Comparison of ENCODE assay signal across 8 cellular contexts in the genomic region with DNA sequence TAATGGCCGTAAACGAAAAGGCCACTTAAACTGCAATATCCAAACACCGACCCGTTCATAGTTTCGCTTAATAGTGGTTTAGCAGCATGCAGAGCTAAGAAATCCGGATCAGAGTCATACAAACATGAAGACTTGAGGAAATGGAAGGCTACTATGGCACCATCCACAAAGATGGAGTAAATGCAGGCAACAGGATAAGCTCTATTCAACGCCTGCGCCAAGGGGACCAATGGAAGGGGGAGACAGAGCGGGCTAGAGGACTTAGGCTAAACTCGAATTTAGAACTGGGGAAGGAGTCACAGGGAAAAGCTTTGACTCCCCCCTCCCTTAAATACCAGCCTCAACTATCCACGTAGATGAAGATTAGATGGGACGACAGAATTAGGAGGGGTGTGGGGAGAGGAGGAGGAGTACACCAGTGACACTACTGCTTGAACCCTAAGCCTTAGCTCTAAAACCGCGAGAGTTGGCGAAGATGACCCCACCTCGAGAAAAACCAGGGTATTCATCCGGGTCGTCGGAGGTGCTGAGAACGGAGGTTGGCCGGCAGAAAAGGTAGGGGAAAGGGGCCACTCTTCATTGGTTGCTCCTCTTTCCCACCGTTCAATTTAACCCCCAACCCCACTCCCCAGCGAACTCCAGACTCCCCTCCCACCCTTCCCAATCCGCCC. TPM values are rescaled to one million over a fixed set of nuclear protein-coding genes. Genes with fewer than 3 reads are reported as not detected.
DNase-seq lines count a peak whose midpoint lies in the region; ATAC-seq and TF ChIP-seq lines count a peak whose summit lies in the region.

No MANE protein-coding gene starts in this region.

- intact Hi-C loops in lower lobe of right lung (cut with DNase I), result no loop called here

- H3K9ac ChIP-seq in stomach smooth muscle (ENCODE audit: low read length in 2 of 2), result peak overlapping the region; percentile 92

- peaks cover 29% of the 10 kb centered on the region for H3K4me1 ChIP-seq in lower lobe of right lung
- H3K4me1 ChIP-seq in stomach smooth muscle (ENCODE audit: control insufficient read depth, insufficient read depth, low read length), result peaks cover 13% of the 10 kb centered on the region

- peak overlapping the region; percentile 81 for H3K4me3 ChIP-seq in MG63
- peak overlapping the region; percentile 64 for H3K4me3 ChIP-seq in lower lobe of right lung
- H3K4me3 ChIP-seq in stomach smooth muscle (ENCODE audit: low read length in 2 of 2), result peak overlapping the region; percentile 79 to 80

- TF ChIP-seq CTCF in lower lobe of right lung (IDR thresholded peaks at IDR 0.05), result no peak

- ATAC-seq in lower lobe of right lung, result peak in 1 of 2 donors; percentile 1
- no peak for ATAC-seq in HG02588 (IDR thresholded peaks at IDR 0.05; ENCODE audit: unreplicated experiment)

- no peaks in the 10 kb centered on the region for H3K27me3 ChIP-seq in MG63
- H3K27me3 ChIP-seq in lower lobe of right lung (ENCODE audit: low read depth), result no peaks in the 10 kb centered on the region
- no peaks in the 10 kb centered on the region for H3K27me3 ChIP-seq in stomach smooth muscle (ENCODE audit: control insufficient read depth in 1 of 2, insufficient read depth in 2 of 2, low read length in 2 of 2)

- peaks cover 30% of the 10 kb centered on the region for H3K36me3 ChIP-seq in MG63
- H3K36me3 ChIP-seq in lower lobe of right lung, result peaks cover 25% of the 10 kb centered on the region
- H3K36me3 ChIP-seq in stomach smooth muscle (ENCODE audit: control insufficient read depth in 2 of 2, insufficient read depth in 2 of 2, low read length in 2 of 2), result peaks cover 5 to 6% of the 10 kb centered on the region in 2 donors

- H3K27ac ChIP-seq in lower lobe of right lung (peak overlapping the region; percentile 88), stomach smooth muscle (ENCODE audit: low read length) (peak overlapping the region; percentile 86)

- H3K9me3 ChIP-seq in MG63 (no peaks in the 10 kb centered on the region), lower lobe of right lung (no peaks in the 10 kb centered on the region), stomach smooth muscle (ENCODE audit: control insufficient read depth in 2 of 2, low read length in 2 of 2) (no peaks in the 10 kb centered on the region)

- in situ Hi-C loops in G401 (cut with HindIII; ENCODE audit: low sequenced_read_pairs), result no loop called here

- DNase-seq in G401 (ENCODE audit: low spot score), result peak; percentile 36
- peak; percentile 48 for DNase-seq in MG63
- DNase-seq in T follicular helper cell (ENCODE audit: low read depth), result peak; percentile 31
- peak; percentile 19 for DNase-seq in central memory CD4-positive, alpha-beta T cell
- DNase-seq in lower lobe of right lung, result no peak
- no peak for DNase-seq in ureter (ENCODE audit: low spot score)

RNA-seq across cellular contexts. Expression of a gene that starts 3.5 kb away (rescaled TPM):
- 38.1 and 42.1 TPM in 2 replicates for total RNA-seq in G401 (2014; rRNA removed; shearing (Covaris generic))
- total RNA-seq in MG63 (2014; rRNA removed; shearing (Covaris generic); ENCODE audit: low replicate concordance), result 41.6 and 42.2 TPM in 2 replicates
- total RNA-seq in lower lobe of right lung (162 TPM), ureter (331 TPM)

Comparison
In these comparisons a context has a peak if more than half of its experiments do, and no peak if none do; other contexts are left out.
1. DNase-seq: peak in G401 (single experiment), MG63 (single experiment), T follicular helper cell (single experiment) and central memory CD4-positive, alpha-beta T cell (single experiment); none in lower lobe of right lung (single experiment) and ureter (single experiment).
2. Peak in every context shown above with its lines, with median percentiles within 50 percentile points of each other: H3K4me3 ChIP-seq.